9 cellular contexts compared by ENCODE assay signal in the genomic region with DNA sequence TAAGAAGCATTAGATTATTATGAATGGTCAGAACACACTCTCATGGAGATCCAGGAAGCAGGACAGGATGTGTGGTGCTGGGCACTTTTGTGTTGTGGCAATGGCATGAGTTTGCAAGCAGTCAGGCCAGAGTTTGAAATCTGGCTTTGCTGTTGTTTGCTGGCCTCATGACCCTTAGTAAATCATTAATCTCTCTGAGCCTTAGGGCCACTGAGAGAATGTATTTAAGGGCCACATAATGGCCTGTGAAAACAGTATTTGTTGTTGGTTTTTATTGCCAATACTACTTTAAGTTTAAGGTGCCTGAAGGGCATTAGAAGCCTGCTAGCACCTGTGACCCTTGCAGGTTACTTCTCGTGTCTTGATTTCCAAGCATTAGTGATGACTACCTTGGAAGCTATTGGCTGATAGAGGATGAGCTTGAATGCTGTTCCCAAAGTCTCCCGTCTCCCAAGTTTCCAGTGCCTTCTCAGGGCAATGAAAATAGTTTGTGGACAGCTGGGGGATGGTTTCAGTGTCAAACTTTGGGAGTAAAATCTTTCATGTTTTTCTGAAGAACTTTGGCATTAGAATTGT. TPM values are rescaled to one million over a fixed set of nuclear protein-coding genes. Genes with fewer than 3 reads are reported as not detected.
A peak's percentile ranks its signal among the peaks of the same experiment; 100 is the strongest.
DNase-seq lines count a peak whose midpoint lies in the region; ATAC-seq, FAIRE-seq and TF ChIP-seq lines count a peak whose summit lies in the region.
"Had no signal": no experiment of that assay in that cellular context is flagged by ENCODE, and none has a peak within 500 bp of the region (broad histone marks: within the 10 kb centered on the region; RNA-seq: fewer than 3 reads in every experiment).

No MANE protein-coding gene starts in this region.

- H3K4me1 ChIP-seq in CD8-positive, alpha-beta memory T cell (ENCODE audit: insufficient read depth, low read length) = peaks cover 74% of the 10 kb centered on the region
- H3K4me1 ChIP-seq in OCI-LY3 (ENCODE audit: low read length) (peaks cover 54% of the 10 kb centered on the region), HepG2 (ENCODE audit: insufficient read depth, low read length) (peaks cover 57% of the 10 kb centered on the region)

- peak overlapping the region; percentile 83 for H3K4me2 ChIP-seq in OCI-LY3 (ENCODE audit: low read length)
- peak overlapping the region; percentile 83 for H3K4me2 ChIP-seq in HepG2 (ENCODE audit: low read depth, low read length)

- H4K20me1 ChIP-seq in OCI-LY3 (ENCODE audit: insufficient read depth, low read length) = 0 out of 2 replicates have a peak, but pooled peaks cover 5% of the 10 kb centered on the region
- H4K20me1 ChIP-seq in HepG2 (ENCODE audit: insufficient read depth, low read length) = no peaks in the 10 kb centered on the region

- peaks cover 0 to 4% (median 1%) of the 10 kb centered on the region in 3 donors for H3K36me3 Mint-ChIP-seq in CD8-positive, alpha-beta memory T cell

- no peaks in the 10 kb centered on the region for H3K27me3 Mint-ChIP-seq in CD8-positive, alpha-beta memory T cell

- TF ChIP-seq POLR2A in HepG2 (IDR thresholded peaks at IDR 0.05; ENCODE audit: insufficient read depth in 1 of 2, low read depth in 2 of 2, low read length in 2 of 2) = no peak

- FAIRE-seq in HepG2 (lab: Jason Lieb, UNC) = peak; percentile 87

- TF ChIP-seq EP300 in HepG2 (IDR thresholded peaks at IDR 0.05; ENCODE audit: low read depth in 2 of 2, low read length in 2 of 2) (no peak; a peak in 1 of 4 replicates), HepG2 (CRISPR knock-in tag; IDR thresholded peaks at IDR 0.05; ENCODE audit: borderline replicate concordance) (no peak; the same call in 1 of the 2 replicates)

- POLR2A ChIA-PET in CD8-positive, alpha-beta memory T cell (lab: Charles Lee) = interaction anchor here (0.6 to 1.4 kb wide), 2 partner anchors 17 to 25 kb away, joined by 3 to 4 read pairs; no protein-coding TSS in a partner anchor
- POLR2A ChIA-PET in HepG2 (lab: Yijun Ruan, JAX) = interaction anchor here (0.9 to 2.0 kb wide), 6 partner anchors 10 to 31 kb away, joined by 3 to 20 read pairs (median 4); a partner anchor contains a TSS

- ATAC-seq in GM21423 (IDR thresholded peaks at IDR 0.05; ENCODE audit: unreplicated experiment) = peak; percentile 41
- ATAC-seq in HepG2 = peak; percentile 90

- no peak for DNase-seq in CD8-positive, alpha-beta memory T cell
- DNase-seq in HepG2 (ENCODE audit: low spot score) = peak; percentile 89
- DNase-seq in HUDEP-2 (lab: John Stamatoyannopoulos, UW; ENCODE audit: unreplicated experiment in 76 of 76) = no peak
- DNase-seq in NCI-H2196 (lab: John Stamatoyannopoulos, UW; ENCODE audit: unreplicated experiment) = no peak
- no peak for DNase-seq in DMS79 treated with DMSO at 0.1 percent for 48 hours (lab: John Stamatoyannopoulos, UW)
- no peak for DNase-seq in GOT3 (lab: John Stamatoyannopoulos, UW)
- DNase-seq: NCI-H524 had no signal

- H3K27ac Mint-ChIP-seq in CD8-positive, alpha-beta memory T cell = peak overlapping the region; percentile 68 to 93 (median 84)

- H2AFZ ChIP-seq in OCI-LY3 (ENCODE audit: low read depth, low read length) (no peak overlapping the region), HepG2 (ENCODE audit: low read length) (no peak overlapping the region)

- no peak overlapping the region for H3K27ac ChIP-seq in CD8-positive, alpha-beta memory T cell (ENCODE audit: low read depth, low read length)
- H3K27ac ChIP-seq in OCI-LY3 (ENCODE audit: low read length) = peak overlapping the region; percentile 79
- H3K27ac ChIP-seq in HepG2 (ENCODE audit: extremely low read length, insufficient read depth, low read length) = peak overlapping the region; percentile 78

- H3K9me3 Mint-ChIP-seq in CD8-positive, alpha-beta memory T cell = no peaks in the 10 kb centered on the region

- TF ChIP-seq RAD21 in HepG2 (CRISPR knock-in tag; IDR thresholded peaks at IDR 0.05) = no peak

- no peak overlapping the region for H3K4me3 ChIP-seq in CD8-positive, alpha-beta memory T cell (ENCODE audit: low read length)
- H3K4me3 ChIP-seq in OCI-LY3 (ENCODE audit: low read length) (peak overlapping the region; percentile 53), HepG2 (replicated peaks in 1 of 3; ENCODE audit: insufficient read depth in 1 of 3, low read depth in 2 of 3, low read length in 3 of 3) (peak overlapping the region; percentile 41 to 49 (median 47); a peak in 4 of 6 replicates)

- H3K9ac ChIP-seq in OCI-LY3 (ENCODE audit: low read length) = peak overlapping the region; percentile 32; the same call in 1 of the 2 replicates
- H3K9ac ChIP-seq in HepG2 (ENCODE audit: insufficient read depth, low read depth, low read length) = peak overlapping the region; percentile 50

- in situ Hi-C loops in HepG2 (cut with HindIII; ENCODE audit: extremely low pct_ligation_motif_present, low pct_unique_long_range_greater_than_20kb) = no loop called here

- no peaks in the 10 kb centered on the region for H3K9me3 ChIP-seq in CD8-positive, alpha-beta memory T cell (ENCODE audit: low read length)
- H3K9me3 ChIP-seq in OCI-LY3 (ENCODE audit: insufficient read depth, low read length) (no peaks in the 10 kb centered on the region), HepG2 (ENCODE audit: low read length) (no peaks in the 10 kb centered on the region)

- TF ChIP-seq CTCF in OCI-LY3 (IDR thresholded peaks at IDR 0.05; ENCODE audit: low read depth, low read length) = no peak
- no peak for TF ChIP-seq CTCF in HepG2 (CRISPR knock-in tag; IDR thresholded peaks at IDR 0.05)

- intact Hi-C loops in HepG2 (cut with micrococcal nuclease; ENCODE audit: unreplicated experiment) = loop anchor here (1.0 kb wide), 1 partner anchor 25 kb away; a partner anchor contains a TSS

- H3K4me3 Mint-ChIP-seq in CD8-positive, alpha-beta memory T cell = peak overlapping the region in 5 of 7 donors; percentile 4 to 57 (median 45)

- no peaks in the 10 kb centered on the region for H3K36me3 ChIP-seq in CD8-positive, alpha-beta memory T cell (ENCODE audit: insufficient read depth, low read length)
- H3K36me3 ChIP-seq in OCI-LY3 (replicated peaks; ENCODE audit: low read depth, low read length) = peaks cover 3% of the 10 kb centered on the region
- H3K36me3 ChIP-seq in HepG2 (replicated peaks in 1 of 2; ENCODE audit: control insufficient read depth in 1 of 2, insufficient read depth in 2 of 2, low read length in 2 of 2) = no peaks in the 10 kb centered on the region

- peaks cover 37% of the 10 kb centered on the region for H3K79me2 ChIP-seq in OCI-LY3 (ENCODE audit: low read length)
- peaks cover 68% of the 10 kb centered on the region for H3K79me2 ChIP-seq in HepG2 (ENCODE audit: insufficient read depth, low read length)

- no TSS peak for BruUV-seq in HepG2 (replicated peaks; lab: Mats Ljungman, UMichigan)

- CTCF ChIA-PET in CD8-positive, alpha-beta memory T cell (lab: Charles Lee) = interaction anchor here (0.5 to 5.9 kb wide), 3 partner anchors 25 to 156 kb away, joined by 3 to 40 read pairs (median 4); a partner anchor contains a TSS
- CTCF ChIA-PET in HepG2 (lab: Yijun Ruan, JAX; ENCODE audit: low intra/inter-chr PET ratio, low total read pairs) = no interaction called here

- H3K27me3 ChIP-seq in CD8-positive, alpha-beta memory T cell (ENCODE audit: insufficient read depth, low read length, poor library complexity, severe bottlenecking) = no peaks in the 10 kb centered on the region
- H3K27me3 ChIP-seq in OCI-LY3 (ENCODE audit: low read depth, low read length) = no peaks in the 10 kb centered on the region
- no peaks in the 10 kb centered on the region for H3K27me3 ChIP-seq in HepG2 (ENCODE audit: control insufficient read depth in 1 of 2, insufficient read depth in 2 of 2, low read length in 2 of 2)

- WGBS in HepG2 (ENCODE audit: low lambda C conversion rate) = 0% methylated on average over 2 of the region's 2 CpGs

- H3K4me1 Mint-ChIP-seq in CD8-positive, alpha-beta memory T cell = peaks cover 80 to 96% (median 90%) of the 10 kb centered on the region in 3 donors

RNA-seq across cellular contexts. Expression of a gene that starts 24.6 kb away (rescaled TPM):
- 10 to 100 TPM; 45.6 to 46.0 TPM for total RNA-seq in CD8-positive, alpha-beta memory T cell
- polyA plus RNA-seq in CD8-positive, alpha-beta memory T cell = 43.8 TPM
- total RNA-seq in HepG2 (2016; rRNA removed; fragmentation: Illumina TruSeq; extraction: Trizol) = 16.3 and 19.2 TPM in 2 replicates
- 4.1 and 5.8 TPM in 2 replicates for total RNA-seq in HepG2 (2016; cell fraction: cytosol; rRNA removed; fragmentation: Illumina TruSeq; extraction: Trizol; ENCODE audit: low read depth)
- 10.3 and 20.0 TPM in 2 replicates for total RNA-seq in HepG2 (2016; cell fraction: insoluble cytoplasmic fraction; rRNA removed; fragmentation: Illumina TruSeq; extraction: Trizol)
- 9.1 and 11.2 TPM in 2 replicates for total RNA-seq in HepG2 (2016; cell fraction: membrane; rRNA removed; fragmentation: Illumina TruSeq; extraction: Trizol)
- 32.4 and 32.5 TPM in 2 replicates for total RNA-seq in HepG2 (2016; cell fraction: nucleus; rRNA removed; fragmentation: Illumina TruSeq; extraction: Trizol)
- 28.5 and 33.3 TPM in 2 replicates for polyA plus RNA-seq in HepG2 (2011; rRNA removed)
- polyA plus RNA-seq in HepG2 (2011; cell fraction: cytosol; rRNA removed) = 25.0 and 31.9 TPM in 2 replicates
- polyA plus RNA-seq in HepG2 (2011; cell fraction: nucleus; rRNA removed) = 53.3 and 57.1 TPM in 2 replicates
- 41.4 and 42.4 TPM in 2 replicates for polyA plus RNA-seq in HepG2 (2012)
- 2.6 TPM in 2 replicates for polyA plus RNA-seq in HepG2 (2016; cell fraction: cytosol; fragmentation: Illumina TruSeq; extraction: Trizol; ENCODE audit: low read depth)
- 10.3 and 12.6 TPM in 2 replicates for polyA plus RNA-seq in HepG2 (2016; cell fraction: insoluble cytoplasmic fraction; fragmentation: Illumina TruSeq; extraction: Trizol; ENCODE audit: low read depth)
- polyA plus RNA-seq in HepG2 (2016; cell fraction: membrane; fragmentation: Illumina TruSeq; extraction: Trizol; ENCODE audit: low read depth) = 7.0 and 7.4 TPM in 2 replicates
- 37.7 and 37.8 TPM in 2 replicates for polyA plus RNA-seq in HepG2 (2016; cell fraction: nucleus; fragmentation: Illumina TruSeq; extraction: Trizol; ENCODE audit: insufficient read depth, low read depth)
- polyA minus RNA-seq in HepG2 (2011; rRNA and poly(A)+ RNA removed; ENCODE audit: low replicate concordance) = 46.4 and 107 TPM in 2 replicates
- polyA minus RNA-seq in HepG2 (2011; cell fraction: cytosol; rRNA and poly(A)+ RNA removed) = 35.8 and 57.5 TPM in 2 replicates
- polyA minus RNA-seq in HepG2 (2011; cell fraction: nucleus; rRNA and poly(A)+ RNA removed) = 43.4 and 64.5 TPM in 2 replicates

RNA-seq across cellular contexts. Expression of a gene that starts 39.3 kb away (rescaled TPM):
- total RNA-seq in CD8-positive, alpha-beta memory T cell = 100 to 1,000 TPM; 170 to 175 TPM
- 229 TPM for polyA plus RNA-seq in CD8-positive, alpha-beta memory T cell
- 7.7 TPM in 2 replicates for total RNA-seq in HepG2 (2016; rRNA removed; fragmentation: Illumina TruSeq; extraction: Trizol)
- 2.6 and 3.6 TPM in 2 replicates for total RNA-seq in HepG2 (2016; cell fraction: cytosol; rRNA removed; fragmentation: Illumina TruSeq; extraction: Trizol; ENCODE audit: low read depth)
- 5.8 and 6.8 TPM in 2 replicates for total RNA-seq in HepG2 (2016; cell fraction: insoluble cytoplasmic fraction; rRNA removed; fragmentation: Illumina TruSeq; extraction: Trizol)
- 5.8 and 7.4 TPM in 2 replicates for total RNA-seq in HepG2 (2016; cell fraction: membrane; rRNA removed; fragmentation: Illumina TruSeq; extraction: Trizol)
- total RNA-seq in HepG2 (2016; cell fraction: nucleus; rRNA removed; fragmentation: Illumina TruSeq; extraction: Trizol) = 5.9 and 6.2 TPM in 2 replicates
- 23.4 and 27.1 TPM in 2 replicates for polyA plus RNA-seq in HepG2 (2011; rRNA removed)
- polyA plus RNA-seq in HepG2 (2011; cell fraction: cytosol; rRNA removed) = 28.2 and 39.4 TPM in 2 replicates
- polyA plus RNA-seq in HepG2 (2011; cell fraction: nucleus; rRNA removed) = 16.2 and 18.8 TPM in 2 replicates
- 15.8 and 27.4 TPM in 2 replicates for polyA plus RNA-seq in HepG2 (2012)
- 9.6 and 10.7 TPM in 2 replicates for polyA plus RNA-seq in HepG2 (2016; cell fraction: cytosol; fragmentation: Illumina TruSeq; extraction: Trizol; ENCODE audit: low read depth)
- 21.0 and 25.0 TPM in 2 replicates for polyA plus RNA-seq in HepG2 (2016; cell fraction: insoluble cytoplasmic fraction; fragmentation: Illumina TruSeq; extraction: Trizol; ENCODE audit: low read depth)
- 18.5 and 19.3 TPM in 2 replicates for polyA plus RNA-seq in HepG2 (2016; cell fraction: membrane; fragmentation: Illumina TruSeq; extraction: Trizol; ENCODE audit: low read depth)
- polyA plus RNA-seq in HepG2 (2016; cell fraction: nucleus; fragmentation: Illumina TruSeq; extraction: Trizol; ENCODE audit: insufficient read depth, low read depth) = 22.3 and 26.4 TPM in 2 replicates
- polyA minus RNA-seq in HepG2 (2011; rRNA and poly(A)+ RNA removed; ENCODE audit: low replicate concordance) = 83.5 and 114 TPM in 2 replicates
- 21.8 and 27.6 TPM in 2 replicates for polyA minus RNA-seq in HepG2 (2011; cell fraction: cytosol; rRNA and poly(A)+ RNA removed)
- polyA minus RNA-seq in HepG2 (2011; cell fraction: nucleus; rRNA and poly(A)+ RNA removed) = 11.5 and 17.4 TPM in 2 replicates

Comparison
In these comparisons a context has a peak if more than half of its experiments do, and no peak if none do; other contexts are left out.
1. RNA of a gene that starts 39.3 kb away (total RNA-seq): 170 to 175 TPM in CD8-positive, alpha-beta memory T cell; 2.6 to 7.7 TPM in HepG2; every median in the first group is over 10 times any median in the second.